Comparison of ENCODE assay signal across 19 cellular contexts in genomic region chr22:46240917-46241316, GRCh38. TPM values are rescaled to one million over a fixed set of nuclear protein-coding genes. Genes with fewer than 3 reads are reported as not detected.
"Had no signal": no experiment of that assay in that cellular context is flagged by ENCODE, and none has a peak within 500 bp of the region (broad histone marks: within the 10 kb centered on the region; RNA-seq: fewer than 3 reads in every experiment).

No MANE protein-coding gene starts in this region.

- H3K27me3 Mint-ChIP-seq: activated naive CD8-positive, alpha-beta T cell; naive thymus-derived CD8-positive, alpha-beta T cell had no signal

- DNase-seq: activated CD4-positive, alpha-beta T cell treated with anti-CD3 and anti-CD28 coated beads, Interleukin-2, amount 50 U/mL, for 4 hours; amniotic stem cell; central memory CD4-positive, alpha-beta T cell; hypothalamus; islet precursor cell; mesenchymal stem cell; ovary; sigmoid colon; spleen; stimulated activated naive CD4-positive, alpha-beta T cell treated with Interleukin-2 at 50 U/mL for 16 hours; thyroid gland; WERI-Rb-1 had no signal

- H3K9me3 ChIP-seq: ovary, sigmoid colon, spleen, thyroid gland had no signal

- H3K4me3 ChIP-seq: dorsolateral prefrontal cortex, ovary, sigmoid colon, spleen, thyroid gland had no signal

- ATAC-seq: naive thymus-derived CD8-positive, alpha-beta T cell had no signal

- H3K27me3 ChIP-seq: dorsolateral prefrontal cortex, ovary, sigmoid colon, spleen, thyroid gland had no signal

- H3K4me3 Mint-ChIP-seq: activated naive CD8-positive, alpha-beta T cell had no signal

- H3K36me3 ChIP-seq: ovary had no signal

- H3K27ac Mint-ChIP-seq: activated naive CD8-positive, alpha-beta T cell had no signal

- FAIRE-seq: colon had no signal

- H3K27ac ChIP-seq: epithelial cell of prostate, ovary, sigmoid colon, thyroid gland, WERI-Rb-1 had no signal

RNA-seq across cellular contexts. Expression of gene PKDREJ, which starts 22.2 kb away (rescaled TPM):
- total RNA-seq: glomerular endothelial cell; naive thymus-derived CD8-positive, alpha-beta T cell; T-helper 2 cell treated with Interferon-gamma antibody and Interleukin-4, amounts not matched to agents 100 ng/mL and 5 ng/mL, for 36 hours had no signal
- polyA plus RNA-seq: naive thymus-derived CD8-positive, alpha-beta T cell had no signal

RNA-seq across cellular contexts. Expression of gene GTSE1, which starts 55.8 kb away (rescaled TPM):
- polyA plus RNA-seq: naive thymus-derived CD8-positive, alpha-beta T cell had no signal
